ENCODE assay signal across 17 cellular contexts in the genomic region with DNA sequence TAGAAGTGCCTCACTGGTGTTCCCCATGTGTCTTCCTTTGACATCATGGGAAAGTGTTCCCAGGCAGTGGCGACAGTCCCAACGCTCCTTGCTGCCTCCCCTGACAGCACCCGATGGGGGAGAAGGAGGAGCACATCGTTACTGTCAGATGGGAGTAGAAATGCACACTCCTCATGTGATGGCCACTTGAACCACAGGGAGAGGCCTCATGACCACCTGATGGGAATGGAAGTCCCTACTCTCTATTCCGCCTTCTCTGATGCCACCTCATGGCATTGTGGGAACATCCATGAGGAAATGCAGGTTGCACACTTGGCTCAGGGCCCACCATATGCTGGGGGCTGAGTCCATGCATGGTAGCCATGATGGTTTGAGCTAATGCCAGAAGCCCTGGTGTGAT. TPM values are rescaled to one million over a fixed set of nuclear protein-coding genes. Genes with fewer than 3 reads are reported as not detected.
DNase-seq lines count a peak whose midpoint lies in the region; ATAC-seq and TF ChIP-seq lines count a peak whose summit lies in the region.
"Had no signal": no experiment of that assay in that cellular context is flagged by ENCODE, and none has a peak within 500 bp of the region (broad histone marks: within the 10 kb centered on the region; RNA-seq: fewer than 3 reads in every experiment).

No MANE protein-coding gene starts in this region.

- H3K4me3 ChIP-seq in BE2C (ENCODE audit: low read depth, low read length) (no peak overlapping the region), IMR-90 (ENCODE audit: insufficient read depth, low read depth, low read length) (no peak overlapping the region), sigmoid colon (no peak overlapping the region), WERI-Rb-1 (ENCODE audit: low read depth, low read length) (no peak overlapping the region)
- H3K4me3 ChIP-seq: GM23248 had no signal

- no peaks in the 10 kb centered on the region; the same call in 1 of the 2 replicates for H3K9me1 ChIP-seq in IMR-90 (ENCODE audit: insufficient read depth, low read length)

- H2AFZ ChIP-seq in IMR-90 (replicated peaks; ENCODE audit: low read length, poor library complexity), result peak overlapping the region; percentile 10
- H2AFZ ChIP-seq: GM23248 had no signal

- no peak overlapping the region for H4K5ac ChIP-seq in IMR-90 (ENCODE audit: low read depth, low read length)

- no TSS peak for BruUV-seq in IMR-90 (replicated peaks; lab: Mats Ljungman, UMichigan)

- H4K8ac ChIP-seq in IMR-90 (ENCODE audit: low read depth in 2 of 2, low read length in 2 of 2), result no peak overlapping the region

- peaks cover 7% of the 10 kb centered on the region for H3K27me3 Mint-ChIP-seq in activated CD4-positive, alpha-beta T cell treated with anti-CD3 and anti-CD28 coated beads, Interleukin-2, amount 10 ng/mL, durations not matched to agents 7 days and 5 days

- peak overlapping the region; percentile 39; the same call in 1 of the 2 replicates for H2AK5ac ChIP-seq in IMR-90 (ENCODE audit: low read depth, low read length)

- H2AK9ac ChIP-seq in IMR-90 (replicated peaks; ENCODE audit: low read depth, low read length, poor library complexity), result no peak overlapping the region

- no peak overlapping the region for H3K4me2 ChIP-seq in IMR-90 (ENCODE audit: low read depth, low read length)

- DNase-seq in BE2C (peak; percentile 26), IMR-90 (no peak), left lobe of liver (ENCODE audit: low spot score) (peak; percentile 36), sigmoid colon (peak; percentile 56), WERI-Rb-1 (no peak)
- DNase-seq in activated T-cell treated with anti-CD3 and anti-CD28 coated beads, Interleukin-2, amount 50 U/mL, for 1 hour, result no peak
- DNase-seq in activated CD4-positive, alpha-beta T cell treated with anti-CD3 and anti-CD28 coated beads, Interleukin-2, amount 10 ng/mL, durations not matched to agents 7 days and 5 days, result no peak
- DNase-seq: ACHN; CD8-positive, alpha-beta T cell; COR-L47; DMS53; GF-D8; GM23248; H7; KBM-7 had no signal

- H3K18ac ChIP-seq in IMR-90 (ENCODE audit: low read depth, low read length), result no peak overlapping the region

- no CpG with 5 or more reads among the region's 5 CpGs for WGBS in IMR-90 (ENCODE audit: extremely low coverage in 2 of 2, insufficient read length in 1 of 2), 2 experiments
- 95% methylated on average over 5 of the region's 5 CpGs for WGBS in sigmoid colon, 2 donors

- no peaks in the 10 kb centered on the region for H3K9me3 Mint-ChIP-seq in activated CD4-positive, alpha-beta T cell treated with anti-CD3 and anti-CD28 coated beads, Interleukin-2, amount 10 ng/mL, durations not matched to agents 7 days and 5 days
- H3K9me3 Mint-ChIP-seq: CD8-positive, alpha-beta T cell had no signal

- H3K23ac ChIP-seq in IMR-90 (ENCODE audit: low read depth, low read length), result no peak overlapping the region

- H3K36me3 ChIP-seq in BE2C (no peaks in the 10 kb centered on the region), IMR-90 (ENCODE audit: control insufficient read depth, insufficient read depth, low read length) (no peaks in the 10 kb centered on the region), sigmoid colon (no peaks in the 10 kb centered on the region), WERI-Rb-1 (no peaks in the 10 kb centered on the region)

- no peak overlapping the region for H3K14ac ChIP-seq in IMR-90 (replicated peaks; ENCODE audit: low read depth, low read length)

- H2BK5ac ChIP-seq in IMR-90 (ENCODE audit: low read depth, low read length, poor library complexity, severe bottlenecking), result no peak overlapping the region

- in situ Hi-C loops in IMR-90 (cut with MboI; ENCODE audit: low sequenced_read_pairs), result no loop called here

- no peak overlapping the region for H3K9ac ChIP-seq in IMR-90 (ENCODE audit: low read depth, low read length)
- H3K9ac ChIP-seq: GM23248 had no signal

- dilution Hi-C loops in IMR-90 (cut with HindIII; ENCODE audit: low sequenced_read_pairs, unreplicated experiment), result no loop called here

- no peak overlapping the region for H3K4me3 Mint-ChIP-seq in activated CD4-positive, alpha-beta T cell treated with anti-CD3 and anti-CD28 coated beads, Interleukin-2, amount 10 ng/mL, durations not matched to agents 7 days and 5 days
- H3K4me3 Mint-ChIP-seq: B cell; CD8-positive, alpha-beta T cell had no signal

- H3K27ac Mint-ChIP-seq in activated CD4-positive, alpha-beta T cell treated with anti-CD3 and anti-CD28 coated beads, Interleukin-2, amount 10 ng/mL, durations not matched to agents 7 days and 5 days, result no peak overlapping the region
- H3K27ac Mint-ChIP-seq: B cell; CD8-positive, alpha-beta T cell had no signal

- H3K36me3 Mint-ChIP-seq in activated CD4-positive, alpha-beta T cell treated with anti-CD3 and anti-CD28 coated beads, Interleukin-2, amount 10 ng/mL, durations not matched to agents 7 days and 5 days (ENCODE audit: low read depth), result no peaks in the 10 kb centered on the region
- H3K36me3 Mint-ChIP-seq: CD8-positive, alpha-beta T cell had no signal

- H3K4ac ChIP-seq in IMR-90 (ENCODE audit: low read depth, low read length), result no peak overlapping the region

- no peak for TF ChIP-seq RAD21 in IMR-90 (IDR thresholded peaks at IDR 0.05; ENCODE audit: low read length)

- H3K56ac ChIP-seq in IMR-90 (ENCODE audit: extremely low read depth, insufficient read depth, low read length), result no peak overlapping the region

- H2BK120ac ChIP-seq in IMR-90 (ENCODE audit: low read depth, low read length), result no peak overlapping the region

- no peaks in the 10 kb centered on the region for H3K27me3 ChIP-seq in BE2C
- no peaks in the 10 kb centered on the region for H3K27me3 ChIP-seq in IMR-90 (ENCODE audit: control insufficient read depth, insufficient read depth, low read length)
- H3K27me3 ChIP-seq in sigmoid colon, result no peaks in the 10 kb centered on the region
- no peaks in the 10 kb centered on the region for H3K27me3 ChIP-seq in WERI-Rb-1 (ENCODE audit: insufficient read depth, low read depth, severe bottlenecking)

- TF ChIP-seq CTCF in BE2C (IDR thresholded peaks at IDR 0.05; ENCODE audit: low read depth, low read length), result no peak
- no peak for TF ChIP-seq CTCF in IMR-90 (conservative IDR thresholded peaks at IDR 0.05; ENCODE audit: low read depth, low read length)
- TF ChIP-seq CTCF in sigmoid colon (IDR thresholded peaks at IDR 0.05), result no peak
- TF ChIP-seq CTCF in WERI-Rb-1 (IDR thresholded peaks at IDR 0.05; ENCODE audit: low read depth, low read length), result no peak

- H4K91ac ChIP-seq in IMR-90 (ENCODE audit: insufficient read depth, low read depth, low read length), result peak overlapping the region; percentile 26; the same call in 1 of the 2 replicates

- no peaks in the 10 kb centered on the region for H4K20me1 ChIP-seq in IMR-90 (ENCODE audit: insufficient read depth, low read length)

- no peaks in the 10 kb centered on the region for H3K4me1 Mint-ChIP-seq in activated CD4-positive, alpha-beta T cell treated with anti-CD3 and anti-CD28 coated beads, Interleukin-2, amount 10 ng/mL, durations not matched to agents 7 days and 5 days
- H3K4me1 Mint-ChIP-seq: B cell had no signal

- no peaks in the 10 kb centered on the region for H3K79me1 ChIP-seq in IMR-90 (ENCODE audit: low read depth in 1 of 2, low read length in 2 of 2)

- TF ChIP-seq POLR2A in IMR-90 (IDR thresholded peaks at IDR 0.05; ENCODE audit: low read depth, low read length), result no peak
- no peak for TF ChIP-seq POLR2A in sigmoid colon (IDR thresholded peaks at IDR 0.05)

- H2BK15ac ChIP-seq in IMR-90 (ENCODE audit: low read depth, low read length), result no peak overlapping the region; the same call in 2 of the 3 replicates

- POLR2A ChIA-PET in IMR-90 (lab: Charles Lee; ENCODE audit: unreplicated experiment), result no interaction called here
- POLR2A ChIA-PET in activated CD4-positive, alpha-beta T cell treated with anti-CD3 and anti-CD28 coated beads, Interleukin-2, amount 10 ng/mL, durations not matched to agents 7 days and 5 days (lab: Charles Lee), result no interaction called here

- no peak for TF ChIP-seq EP300 in sigmoid colon (IDR thresholded peaks at IDR 0.05)

- H2BK20ac ChIP-seq in IMR-90 (ENCODE audit: low read depth, low read length), result no peak overlapping the region

- H3K9me3 ChIP-seq in BE2C (no peaks in the 10 kb centered on the region), IMR-90 (ENCODE audit: control insufficient read depth, insufficient read depth, low read length) (no peaks in the 10 kb centered on the region), sigmoid colon (no peaks in the 10 kb centered on the region), WERI-Rb-1 (ENCODE audit: severe bottlenecking) (no peaks in the 10 kb centered on the region)

- H3K27ac ChIP-seq in IMR-90 (ENCODE audit: insufficient read depth, low read length) (no peak overlapping the region), sigmoid colon (no peak overlapping the region), WERI-Rb-1 (no peak overlapping the region)
- H3K27ac ChIP-seq: C4-2B, GM23248 had no signal

- CTCF ChIA-PET in IMR-90 (lab: Yijun Ruan, JAX), result interaction anchor here (0.5 kb wide), 1 partner anchor 84 kb away, joined by 4 read pairs; no protein-coding TSS in a partner anchor
- CTCF ChIA-PET in activated CD4-positive, alpha-beta T cell treated with anti-CD3 and anti-CD28 coated beads, Interleukin-2, amount 10 ng/mL, durations not matched to agents 7 days and 5 days (lab: Charles Lee), result no interaction called here

- ATAC-seq in IMR-90 (ENCODE audit: low read depth) (no peak), left lobe of liver (no peak)
- ATAC-seq: CD8-positive, alpha-beta T cell had no signal

- H3K4me1 ChIP-seq in BE2C (no peaks in the 10 kb centered on the region), IMR-90 (ENCODE audit: control insufficient read depth, insufficient read depth, low read length) (peaks cover 2% of the 10 kb centered on the region; the same call in 1 of the 2 replicates), sigmoid colon (peaks cover 0 to 8% (median 5%) of the 10 kb centered on the region in 4 donors)

- intact Hi-C loops in IMR-90 (cut with micrococcal nuclease), result no loop called here
- intact Hi-C loops in sigmoid colon (cut with DNase I), result no loop called here

TF ChIP-seq in IMR-90, 13 proteins besides CTCF, POLR2A, EP300 and RAD21 (continues in another document):
- no peak for TF ChIP-seq SMC3 (IDR thresholded peaks at IDR 0.05; ENCODE audit: low read depth, low read length)

RNA-seq across cellular contexts. Expression of gene CORO1C, which starts 14.3 kb away (rescaled TPM):
- 86.3 TPM for polyA plus RNA-seq in BE2C (2012; ENCODE audit: insufficient read depth, insufficient read length, low read depth)
- total RNA-seq in IMR-90 (2012; rRNA removed) (1,042 and 1,100 TPM in 2 replicates), left lobe of liver (39.2 TPM), sigmoid colon (100 to 1,000 TPM; 247 to 569 (median 360) TPM)
- polyA plus RNA-seq in IMR-90 (2012; rRNA removed) (591 and 675 TPM in 2 replicates), sigmoid colon (10 to 100 TPM; 38.4 to 50.2 (median 49.2) TPM)
- polyA plus RNA-seq in IMR-90 (2012; cell fraction: cytosol; rRNA removed), result 183 and 262 TPM in 2 replicates
- 145 and 350 TPM in 2 replicates for polyA plus RNA-seq in IMR-90 (2012; cell fraction: nucleus; rRNA removed; ENCODE audit: low replicate concordance)
- 10 to 100 TPM; 38.5 to 41.3 TPM for total RNA-seq in activated CD4-positive, alpha-beta T cell treated with anti-CD3 and anti-CD28 coated beads, Interleukin-2, amount 10 ng/mL, durations not matched to agents 7 days and 5 days

Comparison
In these comparisons a context has a peak if more than half of its experiments do, and no peak if none do; other contexts are left out.
1. DNase-seq: peak in BE2C (single experiment), left lobe of liver (single experiment) and sigmoid colon (single experiment); none in IMR-90 (single experiment), WERI-Rb-1 (single experiment), activated T-cell treated with anti-CD3 and anti-CD28 coated beads, Interleukin-2, amount 50 U/mL, for 1 hour (single experiment) and activated CD4-positive, alpha-beta T cell treated with anti-CD3 and anti-CD28 coated beads, Interleukin-2, amount 10 ng/mL, durations not matched to agents 7 days and 5 days (single experiment).